5 cellular contexts compared by ENCODE assay signal in genomic region chr15:83922895-83923294, GRCh38.
"Had no signal": no experiment of that assay in that cellular context is flagged by ENCODE, and none has a peak within 500 bp of the region (broad histone marks: within the 10 kb centered on the region; RNA-seq: fewer than 3 reads in every experiment).

No MANE protein-coding gene starts in this region.

- H3K4me3 ChIP-seq: GM23338 had no signal

- ATAC-seq: GM23338, HepG2 had no signal

- DNase-seq: H9, HCEC 1CT had no signal

- H3K27ac ChIP-seq: HL-60 had no signal
